1 cellular context compared by ENCODE assay signal in the genomic region with DNA sequence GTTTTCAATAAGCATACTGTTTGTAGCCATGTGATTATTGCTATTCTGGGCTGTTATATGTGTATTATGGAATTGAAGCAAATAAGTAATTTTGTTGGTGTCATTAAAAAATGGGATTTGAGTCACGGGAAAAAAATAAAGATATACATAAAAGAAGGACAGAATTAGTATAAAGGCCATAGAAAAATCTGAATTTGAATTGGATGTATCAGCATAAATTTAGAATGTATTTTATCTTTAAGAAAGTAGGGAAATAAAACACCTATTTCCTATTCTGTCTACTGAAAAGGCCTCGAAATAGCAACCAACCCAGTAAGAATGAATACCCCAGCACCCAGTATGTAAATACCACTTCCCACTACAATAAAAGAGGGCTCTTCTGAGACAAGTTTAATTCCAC.
TF ChIP-seq lines count a peak whose summit lies in the region.

No MANE protein-coding gene starts in this region.

TF ChIP-seq in WTC11, 78 proteins besides CTCF, POLR2A, EP300 and RAD21 (continued from another document):
- TF ChIP-seq, protein P1, sequence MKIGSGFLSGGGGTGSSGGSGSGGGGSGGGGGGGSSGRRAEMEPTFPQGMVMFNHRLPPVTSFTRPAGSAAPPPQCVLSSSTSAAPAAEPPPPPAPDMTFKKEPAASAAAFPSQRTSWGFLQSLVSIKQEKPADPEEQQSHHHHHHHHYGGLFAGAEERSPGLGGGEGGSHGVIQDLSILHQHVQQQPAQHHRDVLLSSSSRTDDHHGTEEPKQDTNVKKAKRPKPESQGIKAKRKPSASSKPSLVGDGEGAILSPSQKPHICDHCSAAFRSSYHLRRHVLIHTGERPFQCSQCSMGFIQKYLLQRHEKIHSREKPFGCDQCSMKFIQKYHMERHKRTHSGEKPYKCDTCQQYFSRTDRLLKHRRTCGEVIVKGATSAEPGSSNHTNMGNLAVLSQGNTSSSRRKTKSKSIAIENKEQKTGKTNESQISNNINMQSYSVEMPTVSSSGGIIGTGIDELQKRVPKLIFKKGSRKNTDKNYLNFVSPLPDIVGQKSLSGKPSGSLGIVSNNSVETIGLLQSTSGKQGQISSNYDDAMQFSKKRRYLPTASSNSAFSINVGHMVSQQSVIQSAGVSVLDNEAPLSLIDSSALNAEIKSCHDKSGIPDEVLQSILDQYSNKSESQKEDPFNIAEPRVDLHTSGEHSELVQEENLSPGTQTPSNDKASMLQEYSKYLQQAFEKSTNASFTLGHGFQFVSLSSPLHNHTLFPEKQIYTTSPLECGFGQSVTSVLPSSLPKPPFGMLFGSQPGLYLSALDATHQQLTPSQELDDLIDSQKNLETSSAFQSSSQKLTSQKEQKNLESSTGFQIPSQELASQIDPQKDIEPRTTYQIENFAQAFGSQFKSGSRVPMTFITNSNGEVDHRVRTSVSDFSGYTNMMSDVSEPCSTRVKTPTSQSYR (CRISPR knock-in tag; IDR thresholded peaks at IDR 0.05) = no peak
- TF ChIP-seq, protein P2, sequence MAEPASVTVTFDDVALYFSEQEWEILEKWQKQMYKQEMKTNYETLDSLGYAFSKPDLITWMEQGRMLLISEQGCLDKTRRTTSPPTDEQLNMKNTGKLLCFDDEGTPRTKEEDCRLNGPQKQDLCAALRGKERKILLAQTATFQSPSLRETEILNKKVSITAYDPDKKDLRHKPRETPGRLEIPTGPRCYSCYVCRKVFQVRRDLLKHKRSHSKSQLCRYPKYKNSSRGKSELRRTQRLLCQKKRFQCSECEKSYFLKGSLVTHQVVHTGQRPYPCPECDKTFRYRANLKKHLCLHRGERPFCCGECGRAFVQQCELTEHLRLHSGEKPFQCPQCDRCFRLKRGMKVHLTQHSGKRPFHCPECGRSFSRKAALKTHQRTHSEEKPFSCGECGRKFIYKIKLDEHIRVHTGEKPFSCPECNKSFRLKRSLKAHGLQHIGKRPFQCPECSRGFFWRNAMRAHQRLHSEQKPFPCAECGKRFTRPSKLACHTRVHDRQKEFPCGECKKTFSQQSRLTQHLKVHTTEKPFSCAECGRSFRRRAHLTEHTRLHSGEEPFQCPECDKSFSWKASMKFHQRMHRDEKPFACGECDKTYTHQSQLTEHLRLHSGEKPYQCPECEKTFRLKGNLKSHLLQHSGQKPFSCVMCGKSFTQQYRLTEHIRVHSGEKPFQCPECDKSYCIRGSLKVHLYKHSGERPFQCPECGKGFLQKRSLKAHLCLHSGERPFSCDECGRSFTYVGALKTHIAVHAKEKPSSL (CRISPR knock-in tag; conservative IDR thresholded peaks at IDR 0.05) = no peak
- no peak for TF ChIP-seq TEAD4 (CRISPR knock-in tag; IDR thresholded peaks at IDR 0.05)
